15 cellular contexts compared by ENCODE assay signal in the genomic region with DNA sequence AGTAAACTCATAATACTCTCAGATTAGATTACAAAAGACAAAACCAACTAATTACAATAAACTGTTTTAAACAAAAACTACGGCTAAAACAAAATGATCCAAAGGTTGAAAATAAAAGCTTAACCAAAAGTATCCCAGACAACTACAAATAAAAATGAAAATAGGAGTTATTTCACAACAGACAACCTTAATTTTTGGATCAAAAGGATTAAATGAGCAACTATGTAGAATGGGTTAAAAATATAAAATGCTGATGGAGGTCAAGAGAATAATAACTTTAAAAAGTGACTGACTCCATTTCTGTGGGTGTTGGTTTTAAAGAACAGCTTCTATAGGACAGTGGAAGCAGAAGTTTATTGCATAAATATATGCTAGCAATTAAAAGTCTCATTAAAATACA. TPM values are rescaled to one million over a fixed set of nuclear protein-coding genes. Genes with fewer than 3 reads are reported as not detected.
DNase-seq lines count a peak whose midpoint lies in the region; ATAC-seq and TF ChIP-seq lines count a peak whose summit lies in the region.
"Had no signal": no experiment of that assay in that cellular context is flagged by ENCODE, and none has a peak within 500 bp of the region (broad histone marks: within the 10 kb centered on the region; RNA-seq: fewer than 3 reads in every experiment).

No MANE protein-coding gene starts in this region.

- ATAC-seq in activated T-cell treated with anti-CD3 and anti-CD28 coated beads, Interleukin-2, amount 50 U/mL, for 72 hours (replicated peaks in 1 of 2): no peak
- no peak for ATAC-seq in activated T-cell treated with anti-CD3 and anti-CD28 coated beads, Interleukin-2, amount 50 U/mL, for 4 hours
- ATAC-seq in activated T-helper 17 cell treated with anti-CD3 and anti-CD28 coated beads, Interleukin-2, amount 50 U/mL, for 72 hours (replicated peaks): no peak
- no peak for ATAC-seq in stimulated activated effector memory CD8-positive, alpha-beta T cell treated with anti-CD3 and anti-CD28 coated beads, Interleukin-12 subunit alpha, Interleukin-12 subunit beta, amount 100 ng/mL, for 72 hours
- ATAC-seq in GM19463 (IDR thresholded peaks at IDR 0.05; ENCODE audit: unreplicated experiment): no peak

- intact Hi-C loops in mammary epithelial cell (cut with micrococcal nuclease): loop anchor here (10.0 kb wide), 1 partner anchor 112 kb away; a partner anchor contains a TSS

- POLR2A ChIA-PET in HEK293 (lab: Yijun Ruan, JAX): no interaction called here

- TF ChIP-seq CTCF in HEK293 (tag by site-specific recombination; IDR thresholded peaks at IDR 0.05) (no peak), mammary epithelial cell (conservative IDR thresholded peaks at IDR 0.05 in 1 of 2, IDR thresholded peaks at IDR 0.05 in 1 of 2; ENCODE audit: extremely low read depth in 1 of 2, insufficient read depth in 1 of 2, low read depth in 1 of 2, low read length in 2 of 2) (no peak)

- peaks cover 5 to 9% of the 10 kb centered on the region in 2 experiments for H3K36me3 ChIP-seq in HEK293 (ENCODE audit: control insufficient read depth in 2 of 2, insufficient read depth in 1 of 2, low read length in 2 of 2)
- H3K36me3 ChIP-seq in mammary epithelial cell (ENCODE audit: insufficient read depth, low read length): no peaks in the 10 kb centered on the region

- dilution Hi-C loops in mammary epithelial cell (cut with HindIII; ENCODE audit: low sequenced_read_pairs): loop anchor here (10.0 kb wide), 2 partner anchors 68 to 132 kb away; no protein-coding TSS in a partner anchor

- in situ Hi-C loops in mammary epithelial cell (cut with MboI; ENCODE audit: low sequenced_read_pairs in 2 of 2): no loop called here

- H3K27ac ChIP-seq in HEK293 (ENCODE audit: extremely low read depth, low read depth, low read length) (no peak overlapping the region), mammary epithelial cell (ENCODE audit: insufficient read depth, low read depth, low read length) (no peak overlapping the region)
- H3K27ac ChIP-seq: C4-2B had no signal

- H3K4me3 Mint-ChIP-seq in activated T-cell treated with anti-CD3 and anti-CD28 coated beads, Interleukin-2, amount 50 U/mL, for 72 hours: peak overlapping the region; percentile 25 to 60
- no peak overlapping the region for H3K4me3 Mint-ChIP-seq in activated T-cell treated with anti-CD3 and anti-CD28 coated beads, Interleukin-2, amount 50 U/mL, for 4 hours
- H3K4me3 Mint-ChIP-seq in activated T-helper 17 cell treated with anti-CD3 and anti-CD28 coated beads, Interleukin-2, amount 50 U/mL, for 72 hours: peak overlapping the region; percentile 76
- H3K4me3 Mint-ChIP-seq in stimulated activated effector memory CD8-positive, alpha-beta T cell treated with anti-CD3 and anti-CD28 coated beads, Interleukin-12 subunit alpha, Interleukin-12 subunit beta, amount 100 ng/mL, for 72 hours: peak overlapping the region; percentile 65

- 86% methylated on average over 1 of the region's 1 CpG for WGBS in mammary epithelial cell (ENCODE audit: low coverage, missing lambda C conversion rate)

- no peak overlapping the region for H3K4me3 ChIP-seq in HEK293 (ENCODE audit: low read depth, low read length)
- no peak overlapping the region for H3K4me3 ChIP-seq in mammary epithelial cell (replicated peaks in 1 of 3; ENCODE audit: insufficient read depth in 1 of 3, low read depth in 2 of 3, low read length in 3 of 3)

- peak overlapping the region; percentile 93 for H3K27ac Mint-ChIP-seq in activated T-cell treated with anti-CD3 and anti-CD28 coated beads, Interleukin-2, amount 50 U/mL, for 72 hours
- peak overlapping the region; percentile 92 for H3K27ac Mint-ChIP-seq in activated T-helper 17 cell treated with anti-CD3 and anti-CD28 coated beads, Interleukin-2, amount 50 U/mL, for 72 hours
- peak overlapping the region; percentile 96 for H3K27ac Mint-ChIP-seq in stimulated activated effector memory CD8-positive, alpha-beta T cell treated with anti-CD3 and anti-CD28 coated beads, Interleukin-12 subunit alpha, Interleukin-12 subunit beta, amount 100 ng/mL, for 72 hours

- CTCF ChIA-PET in HEK293 (lab: Yijun Ruan, JAX): interaction anchor here (1.6 kb wide), 1 partner anchor 17 kb away, joined by 3 read pairs; no protein-coding TSS in a partner anchor
- CTCF ChIA-PET in mammary epithelial cell (lab: Charles Lee; ENCODE audit: low non-redundant PET): no interaction called here

- BruUV-seq in mammary epithelial cell (replicated peaks; lab: Mats Ljungman, UMichigan): no TSS peak

- no peaks in the 10 kb centered on the region for H4K20me1 ChIP-seq in mammary epithelial cell (ENCODE audit: insufficient read depth, low read length)

- H2AFZ ChIP-seq in mammary epithelial cell (ENCODE audit: low read depth, low read length): no peak overlapping the region

- H3K4me1 ChIP-seq in HEK293 (ENCODE audit: control insufficient read depth, insufficient read depth, low read length) (peaks cover 33% of the 10 kb centered on the region), mammary epithelial cell (ENCODE audit: insufficient read depth, low read length) (peaks cover 20% of the 10 kb centered on the region)

- H3K4me2 ChIP-seq in mammary epithelial cell (ENCODE audit: insufficient read depth, low read depth, low read length): no peak overlapping the region

- no peaks in the 10 kb centered on the region for H3K9me3 Mint-ChIP-seq in activated T-cell treated with anti-CD3 and anti-CD28 coated beads, Interleukin-2, amount 50 U/mL, for 72 hours
- no peaks in the 10 kb centered on the region for H3K9me3 Mint-ChIP-seq in activated T-cell treated with anti-CD3 and anti-CD28 coated beads, Interleukin-2, amount 50 U/mL, for 4 hours
- no peaks in the 10 kb centered on the region for H3K9me3 Mint-ChIP-seq in activated T-helper 17 cell treated with anti-CD3 and anti-CD28 coated beads, Interleukin-2, amount 50 U/mL, for 72 hours
- no peaks in the 10 kb centered on the region for H3K9me3 Mint-ChIP-seq in stimulated activated effector memory CD8-positive, alpha-beta T cell treated with anti-CD3 and anti-CD28 coated beads, Interleukin-12 subunit alpha, Interleukin-12 subunit beta, amount 100 ng/mL, for 72 hours

- H3K79me2 ChIP-seq in mammary epithelial cell (ENCODE audit: insufficient read depth, low read length): peaks cover 79% of the 10 kb centered on the region

- H3K9me3 ChIP-seq in HEK293 (ENCODE audit: control insufficient read depth, insufficient read depth, low read depth, low read length) (no peaks in the 10 kb centered on the region), mammary epithelial cell (replicated peaks; ENCODE audit: insufficient read depth, low read length) (no peaks in the 10 kb centered on the region)

- no peak overlapping the region for H3K9ac ChIP-seq in mammary epithelial cell (ENCODE audit: insufficient read depth, low read length)

- H3K27me3 Mint-ChIP-seq in activated T-cell treated with anti-CD3 and anti-CD28 coated beads, Interleukin-2, amount 50 U/mL, for 72 hours (ENCODE audit: low read depth): no peaks in the 10 kb centered on the region
- no peaks in the 10 kb centered on the region for H3K27me3 Mint-ChIP-seq in activated T-cell treated with anti-CD3 and anti-CD28 coated beads, Interleukin-2, amount 50 U/mL, for 4 hours (ENCODE audit: low read depth)
- no peaks in the 10 kb centered on the region for H3K27me3 Mint-ChIP-seq in activated T-helper 17 cell treated with anti-CD3 and anti-CD28 coated beads, Interleukin-2, amount 50 U/mL, for 72 hours

- peaks cover under 1 to 2% of the 10 kb centered on the region in 2 donors for H3K36me3 Mint-ChIP-seq in activated T-cell treated with anti-CD3 and anti-CD28 coated beads, Interleukin-2, amount 50 U/mL, for 72 hours (ENCODE audit: insufficient read depth in 2 of 2)
- peaks cover 16% of the 10 kb centered on the region for H3K36me3 Mint-ChIP-seq in activated T-cell treated with anti-CD3 and anti-CD28 coated beads, Interleukin-2, amount 50 U/mL, for 4 hours (ENCODE audit: insufficient read depth)
- peaks cover 17% of the 10 kb centered on the region for H3K36me3 Mint-ChIP-seq in activated T-helper 17 cell treated with anti-CD3 and anti-CD28 coated beads, Interleukin-2, amount 50 U/mL, for 72 hours (ENCODE audit: low read depth)
- peaks cover 48% of the 10 kb centered on the region for H3K36me3 Mint-ChIP-seq in stimulated activated effector memory CD8-positive, alpha-beta T cell treated with anti-CD3 and anti-CD28 coated beads, Interleukin-12 subunit alpha, Interleukin-12 subunit beta, amount 100 ng/mL, for 72 hours

- H3K4me1 Mint-ChIP-seq in activated T-cell treated with anti-CD3 and anti-CD28 coated beads, Interleukin-2, amount 50 U/mL, for 72 hours (ENCODE audit: low read depth): peaks cover 15% of the 10 kb centered on the region
- H3K4me1 Mint-ChIP-seq in activated T-cell treated with anti-CD3 and anti-CD28 coated beads, Interleukin-2, amount 50 U/mL, for 4 hours (ENCODE audit: low read depth): peaks cover 41% of the 10 kb centered on the region
- H3K4me1 Mint-ChIP-seq in activated T-helper 17 cell treated with anti-CD3 and anti-CD28 coated beads, Interleukin-2, amount 50 U/mL, for 72 hours: peaks cover 11% of the 10 kb centered on the region
- peaks cover 32% of the 10 kb centered on the region for H3K4me1 Mint-ChIP-seq in stimulated activated effector memory CD8-positive, alpha-beta T cell treated with anti-CD3 and anti-CD28 coated beads, Interleukin-12 subunit alpha, Interleukin-12 subunit beta, amount 100 ng/mL, for 72 hours

- H3K27me3 ChIP-seq in mammary epithelial cell (ENCODE audit: insufficient read depth, low read length): no peaks in the 10 kb centered on the region

- DNase-seq in activated T-cell treated with anti-CD3 and anti-CD28 coated beads, Interleukin-2, amount 50 U/mL, for 72 hours: no peak
- no peak for DNase-seq in activated T-cell treated with anti-CD3 and anti-CD28 coated beads, Interleukin-2, amount 50 U/mL, for 4 hours
- no peak for DNase-seq in stimulated activated effector memory CD8-positive, alpha-beta T cell treated with anti-CD3 and anti-CD28 coated beads, Interleukin-12 subunit alpha, Interleukin-12 subunit beta, amount 100 ng/mL, for 72 hours (ENCODE audit: low spot score in 2 of 2)
- DNase-seq in mammary epithelial cell (no peak), NCI-H2107 (lab: John Stamatoyannopoulos, UW) (no peak)
- DNase-seq: Calu3, H7, NCI-H1105, NCI-H1694, NCI-H226, NCI-H524 treated with DMSO at 0.1 percent for 48 hours had no signal

TF ChIP-seq in HEK293, 187 proteins besides CTCF, POLR2A, EP300 and RAD21:
- TF ChIP-seq ZNF664 (tag by site-specific recombination; IDR thresholded peaks at IDR 0.05) (peak; percentile 99), FEZF1 (tag by site-specific recombination; IDR thresholded peaks at IDR 0.05) (0 out of 2 replicates have a peak, but pooled peaks have one; percentile 3), EGR2 (tag by site-specific recombination; IDR thresholded peaks at IDR 0.05; ENCODE audit: low read depth) (no peak)

RNA-seq across cellular contexts. Expression of a gene that starts 28.6 kb away (rescaled TPM):
- total RNA-seq in activated T-cell treated with anti-CD3 and anti-CD28 coated beads, Interleukin-2, amount 50 U/mL, for 72 hours: 10 to 100 TPM; 33.3 to 45.7 TPM
- 10 to 100 TPM; 69.7 to 73.9 (median 70.0) TPM for total RNA-seq in activated T-cell treated with anti-CD3 and anti-CD28 coated beads, Interleukin-2, amount 50 U/mL, for 4 hours
- 10 to 100 TPM; 35.8 to 49.9 TPM for total RNA-seq in activated T-helper 17 cell treated with anti-CD3 and anti-CD28 coated beads, Interleukin-2, amount 50 U/mL, for 72 hours
- 10 to 100 TPM; 15.2 to 28.0 TPM for total RNA-seq in mammary epithelial cell
- 13.5 TPM for polyA plus RNA-seq in mammary epithelial cell
- 29.0 TPM for polyA minus RNA-seq in mammary epithelial cell
